In the genomic region with DNA sequence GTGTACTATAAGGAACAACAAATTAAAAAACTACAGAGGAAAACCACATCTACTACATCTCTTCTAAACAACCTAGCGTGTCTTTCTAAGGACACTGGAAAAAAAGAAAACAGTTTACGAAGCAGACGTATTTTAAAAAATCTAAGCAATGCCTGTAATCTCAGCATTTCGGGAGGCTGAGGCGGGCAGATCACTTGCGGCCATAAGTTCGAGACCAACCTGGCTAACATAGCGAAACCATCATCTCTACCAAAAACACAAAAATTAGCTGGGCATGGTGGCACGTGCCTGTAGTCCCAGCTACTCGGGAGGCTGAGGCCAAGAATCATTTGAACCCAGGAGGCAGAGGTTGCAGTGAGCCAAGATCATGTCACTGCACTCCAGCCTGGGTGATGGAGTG, we compare ENCODE assay signal across 1 cellular context. TPM values are rescaled to one million over a fixed set of nuclear protein-coding genes. Genes with fewer than 3 reads are reported as not detected.
"Had no signal": no experiment of that assay in that cellular context is flagged by ENCODE, and none has a peak within 500 bp of the region (broad histone marks: within the 10 kb centered on the region; RNA-seq: fewer than 3 reads in every experiment).

No MANE protein-coding gene starts in this region.

RNA-seq across cellular contexts. Expression of a gene that starts 23.2 kb away (rescaled TPM):
- polyA plus RNA-seq: IgD-negative memory B cell had no signal
